In genomic region chr11:12075822-12076821, GRCh38 we compare ENCODE assay signal across 11 cellular contexts. TPM values are rescaled to one million over a fixed set of nuclear protein-coding genes. Genes with fewer than 3 reads are reported as not detected.
DNase-seq lines count a peak whose midpoint lies in the region; ATAC-seq and TF ChIP-seq lines count a peak whose summit lies in the region.
"Had no signal": no experiment of that assay in that cellular context is flagged by ENCODE, and none has a peak within 500 bp of the region (broad histone marks: within the 10 kb centered on the region; RNA-seq: fewer than 3 reads in every experiment).

No MANE protein-coding gene starts in this region.

- H3K9ac ChIP-seq in H9 (ENCODE audit: extremely low read depth, insufficient read length, low read length): no peak overlapping the region

- H4K20me1 ChIP-seq in H9 (ENCODE audit: control insufficient read depth, insufficient read depth, insufficient read length) (no peaks in the 10 kb centered on the region), hepatocyte (ENCODE audit: insufficient read depth, poor library complexity, severe bottlenecking) (no peaks in the 10 kb centered on the region)

- no peak overlapping the region for H3T11ph ChIP-seq in H9 (ENCODE audit: low read length)

- H3K4me1 ChIP-seq in H9 (ENCODE audit: insufficient read depth, low read length) (no peaks in the 10 kb centered on the region), ascending aorta (peaks cover 16 to 42% of the 10 kb centered on the region in 2 donors), hepatocyte (ENCODE audit: insufficient read depth) (peaks cover 3% of the 10 kb centered on the region)

- H3K9me3 Mint-ChIP-seq in H9 (no peaks in the 10 kb centered on the region; a peak in 1 of 5 replicates), WTC11 (no peaks in the 10 kb centered on the region; the same call in 1 of the 2 replicates)

- TF ChIP-seq CTCF in H9 (conservative IDR thresholded peaks at IDR 0.05): no peak
- TF ChIP-seq CTCF in ascending aorta (IDR thresholded peaks at IDR 0.05): no peak
- no peak for TF ChIP-seq CTCF in hepatocyte (IDR thresholded peaks at IDR 0.05; ENCODE audit: poor library complexity)
- TF ChIP-seq CTCF in WTC11 (IDR thresholded peaks at IDR 0.05): no peak

- H2AK5ac ChIP-seq in H9 (ENCODE audit: insufficient read length, low read length): no peak overlapping the region

- no peak overlapping the region for H4K8ac ChIP-seq in H9 (replicated peaks; ENCODE audit: insufficient read length, low read depth, low read length)

- H3K79me2 ChIP-seq in H9 (ENCODE audit: insufficient read depth, low read length) (no peaks in the 10 kb centered on the region), hepatocyte (no peaks in the 10 kb centered on the region)

- DNase-seq in H9: no peak
- peak in 1 of 2 donors; percentile 93 for DNase-seq in ascending aorta (ENCODE audit: low spot score in 2 of 2)
- DNase-seq in hepatocyte (ENCODE audit: low spot score): peak; percentile 55
- no peak for DNase-seq in WTC11 (ENCODE audit: low spot score)
- DNase-seq in midbrain (lab: John Stamatoyannopoulos, UW): no peak
- no peak for DNase-seq in HPDE6-E6E7 (ENCODE audit: extremely low spot score)
- DNase-seq: cortex of kidney, NCI-H2029 had no signal

- H3K4me3 Mint-ChIP-seq in H9: no peak overlapping the region
- H3K4me3 Mint-ChIP-seq in WTC11: no peak overlapping the region

- H3K4me2 ChIP-seq in H9 (ENCODE audit: insufficient read depth, insufficient read length, low read length) (no peak overlapping the region), hepatocyte (no peak overlapping the region)

- H3K79me1 ChIP-seq in H9 (ENCODE audit: insufficient read depth, low read depth, low read length, poor library complexity, severe bottlenecking): no peaks in the 10 kb centered on the region

- H3K27me3 ChIP-seq in H9 (ENCODE audit: insufficient read depth, low read length): no peaks in the 10 kb centered on the region; the same call in 1 of the 2 replicates
- no peaks in the 10 kb centered on the region for H3K27me3 ChIP-seq in ascending aorta
- no peaks in the 10 kb centered on the region for H3K27me3 ChIP-seq in hepatocyte
- H3K27me3 ChIP-seq: right lobe of liver had no signal

- no peak overlapping the region for H2AFZ ChIP-seq in H9 (ENCODE audit: low read length)
- H2AFZ ChIP-seq in hepatocyte: no peak overlapping the region

- no peak overlapping the region for H3K18ac ChIP-seq in H9 (ENCODE audit: insufficient read length, low read depth, low read length)

- no peak overlapping the region for H2BK12ac ChIP-seq in H9 (ENCODE audit: insufficient read length, low read depth, low read length)

- intact Hi-C loops in ascending aorta (cut with DNase I): loop anchor here (1.0 to 2.0 kb wide), 4 partner anchors 10 to 87 kb away; no protein-coding TSS in a partner anchor

- H3K27me3 Mint-ChIP-seq in H9 (ENCODE audit: low read depth) (peaks cover 7% of the 10 kb centered on the region), WTC11 (ENCODE audit: low read depth) (peaks cover 2% of the 10 kb centered on the region)

- H4K91ac ChIP-seq in H9 (ENCODE audit: insufficient read length, low read depth, low read length): peak overlapping the region; percentile 26

- no peak overlapping the region for H3K14ac ChIP-seq in H9 (ENCODE audit: insufficient read depth, low read length)

- H3K23me2 ChIP-seq in H9 (ENCODE audit: insufficient read length, low read depth, low read length, poor library complexity, severe bottlenecking): no peaks in the 10 kb centered on the region

- H3K9me3 ChIP-seq in H9 (ENCODE audit: control insufficient read depth, low read depth, low read length): no peaks in the 10 kb centered on the region
- no peaks in the 10 kb centered on the region for H3K9me3 ChIP-seq in ascending aorta
- H3K9me3 ChIP-seq in hepatocyte (ENCODE audit: low read depth): no peaks in the 10 kb centered on the region
- H3K9me3 ChIP-seq: right lobe of liver had no signal

- no peak overlapping the region for H2BK120ac ChIP-seq in H9 (ENCODE audit: low read depth, low read length, poor library complexity, severe bottlenecking)

- no CpG with 5 or more reads among the region's 15 CpGs for WGBS in H9 (ENCODE audit: extremely low coverage, insufficient read length, low lambda C conversion rate)
- WGBS in hepatocyte (ENCODE audit: low lambda C conversion rate, missing lambda C conversion rate): 81% methylated on average over 15 of the region's 15 CpGs

- no peaks in the 10 kb centered on the region for H3K36me3 Mint-ChIP-seq in H9 (ENCODE audit: insufficient read depth in 1 of 3, low read depth in 3 of 3)
- no peaks in the 10 kb centered on the region for H3K36me3 Mint-ChIP-seq in WTC11

- H3K27ac Mint-ChIP-seq in H9 (no peak overlapping the region), WTC11 (no peak overlapping the region)

- H3K56ac ChIP-seq in H9 (ENCODE audit: insufficient read length, low read depth, low read length): no peak overlapping the region

- H3K9me2 ChIP-seq in hepatocyte (replicated peaks; ENCODE audit: insufficient read depth): no peaks in the 10 kb centered on the region

- H3K23ac ChIP-seq in H9 (ENCODE audit: insufficient read length, low read depth, low read length): no peak overlapping the region

- CTCF ChIA-PET in WTC11 (lab: Charles Lee): no interaction called here

- H4K5ac ChIP-seq in H9 (ENCODE audit: insufficient read length, low read depth, low read length): no peak overlapping the region

- H3K4me1 Mint-ChIP-seq in H9: peaks cover 10 to 11% of the 10 kb centered on the region in 2 experiments; a peak in 3 of 4 replicates
- peaks cover 3% of the 10 kb centered on the region; the same call in 1 of the 2 replicates for H3K4me1 Mint-ChIP-seq in WTC11

- H3K4ac ChIP-seq in H9 (ENCODE audit: low read depth, low read length): no peak overlapping the region

- ATAC-seq in WTC11 (no peak), GM19463 (IDR thresholded peaks at IDR 0.05; ENCODE audit: unreplicated experiment) (no peak)
- ATAC-seq: right lobe of liver had no signal

- H3K36me3 ChIP-seq in ascending aorta (no peaks in the 10 kb centered on the region), hepatocyte (replicated peaks; ENCODE audit: insufficient read depth, low read depth) (no peaks in the 10 kb centered on the region)
- H3K36me3 ChIP-seq: right lobe of liver had no signal

- H2BK5ac ChIP-seq in H9 (ENCODE audit: insufficient read length, low read length): no peak overlapping the region

- H2BK20ac ChIP-seq in H9 (ENCODE audit: low read depth, low read length, poor library complexity, severe bottlenecking): no peak overlapping the region

- H3K27ac ChIP-seq in H9 (ENCODE audit: insufficient read length, low read depth, low read length) (no peak overlapping the region), ascending aorta (peak overlapping the region; percentile 83 to 91), hepatocyte (peak overlapping the region; percentile 77), skin epidermis (peak overlapping the region in 19 of 21 experiments; percentile 23 to 89 (median 66))
- H3K27ac ChIP-seq: right lobe of liver had no signal

- H3K4me3 ChIP-seq in ascending aorta (no peak overlapping the region), hepatocyte (no peak overlapping the region), skin epidermis (no peak overlapping the region)
- H3K4me3 ChIP-seq: right lobe of liver had no signal

- POLR2A ChIA-PET in WTC11 (lab: Charles Lee): no interaction called here

- no peak overlapping the region for H2BK15ac ChIP-seq in H9 (ENCODE audit: low read depth, low read length)

TF ChIP-seq in WTC11, 78 proteins besides CTCF, POLR2A, EP300 and RAD21:
- TF ChIP-seq ZNF423 (CRISPR knock-in tag; IDR thresholded peaks at IDR 0.05) (no peak), SMAD4 (CRISPR knock-in tag; IDR thresholded peaks at IDR 0.05) (no peak), SMAD3 (CRISPR knock-in tag; IDR thresholded peaks at IDR 0.05; ENCODE audit: borderline replicate concordance) (no peak)

RNA-seq across cellular contexts. Expression of gene MICAL2, which starts 34.3 kb away (rescaled TPM):
- total RNA-seq in H9 (2021): 4.7 and 6.0 TPM in 2 replicates
- 237 TPM for total RNA-seq in ascending aorta
- 55.6 and 56.0 TPM in 2 replicates for total RNA-seq in hepatocyte
- 36.8 and 55.8 TPM in 2 replicates for polyA plus RNA-seq in hepatocyte
- total RNA-seq in WTC11 (2021): 2.2 to 3.1 TPM (median 2.6 TPM) in 3 replicates
